24 cellular contexts compared by ENCODE assay signal in the genomic region with DNA sequence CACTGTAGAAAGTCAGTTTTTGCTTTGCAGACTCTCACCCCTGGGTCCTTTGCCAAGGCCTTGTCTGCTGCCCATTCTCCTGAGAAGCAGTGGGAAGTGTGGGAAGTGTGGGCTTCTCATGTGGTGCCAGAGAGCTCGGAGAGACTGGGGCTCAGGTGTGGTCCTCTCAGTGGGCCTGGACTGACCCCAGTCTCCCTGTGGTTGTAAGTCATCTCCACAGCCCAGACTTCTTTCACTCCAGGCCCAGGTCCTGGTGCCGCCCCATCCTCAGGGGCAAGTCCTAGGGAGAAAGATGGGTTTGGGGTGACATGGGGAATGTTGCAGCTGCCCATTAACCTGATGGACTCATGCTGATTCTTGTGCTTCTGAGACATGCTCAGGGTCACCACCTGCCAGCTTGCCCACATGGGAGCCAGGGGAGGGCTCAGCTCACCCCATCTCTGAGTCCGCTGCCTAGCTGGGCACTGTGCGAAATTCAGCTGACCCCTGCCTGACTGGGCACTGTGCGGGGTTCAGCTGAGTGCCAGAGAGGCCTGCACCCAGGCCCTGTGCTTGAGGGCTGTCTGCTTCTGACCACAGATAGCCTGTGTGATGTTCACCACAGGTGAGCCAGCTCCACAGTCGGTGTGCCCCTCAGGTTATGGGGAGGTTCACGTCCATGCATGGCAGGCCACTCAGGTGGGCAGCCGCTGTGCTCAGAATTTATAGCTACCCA.
"Had no signal": no experiment of that assay in that cellular context is flagged by ENCODE, and none has a peak within 500 bp of the region (broad histone marks: within the 10 kb centered on the region; RNA-seq: fewer than 3 reads in every experiment).

No MANE protein-coding gene starts in this region.

- H3K4me3 ChIP-seq: breast epithelium, esophagus squamous epithelium, left ventricle myocardium inferior, prostate gland, thoracic aorta had no signal

- DNase-seq: activated CD4-positive, alpha-beta T cell treated with anti-CD3 and anti-CD28 coated beads for 4 hours; activated CD4-positive, alpha-beta T cell treated with anti-CD3 and anti-CD28 coated beads, Interleukin-2, amount 50 U/mL, for 4 hours; activated gamma-delta T cell treated with Interleukin-2 at 50 U/mL for 16 hours; activated naive CD8-positive, alpha-beta T cell treated with anti-CD3 and anti-CD28 coated beads, Interleukin-2, amount 50 U/mL, for 24 hours; activated T-cell treated with anti-CD3 and anti-CD28 coated beads, Interleukin-2, amount 50 U/mL, for 1 hour; amygdala; effector CD8-positive, alpha-beta T cell; esophagus squamous epithelium; foreskin melanocyte; left ventricle myocardium inferior; mammary epithelial cell; naive B cell; nephron progenitor cell; retina; stimulated activated CD4-positive, alpha-beta T cell treated with anti-CD3 and anti-CD28 coated beads, Interleukin-2, amount 100 ng/mL, for 48 hours; stimulated activated naive CD8-positive, alpha-beta T cell treated with anti-CD3 and anti-CD28 coated beads, Interleukin-15, Interleukin-2, amounts not matched to agents 100 U/mL and 50 U/mL, for 24 hours; SW 1271; T-helper 9 cell had no signal

- H3K36me3 ChIP-seq: breast epithelium, prostate gland had no signal

- H3K9me3 ChIP-seq: breast epithelium, esophagus squamous epithelium, left ventricle myocardium inferior, neutrophil, prostate gland, thoracic aorta had no signal

- H3K27ac ChIP-seq: breast epithelium, epithelial cell of prostate, esophagus squamous epithelium, left ventricle myocardium inferior, neutrophil, prostate gland, thoracic aorta, VCaP had no signal

- H3K4me1 ChIP-seq: breast epithelium, esophagus squamous epithelium, prostate gland had no signal

- H3K27me3 ChIP-seq: breast epithelium, esophagus squamous epithelium, neutrophil had no signal
